ENCODE assay signal across 24 cellular contexts in genomic region chr2:211869134-211869533, GRCh38.
"Had no signal": no experiment of that assay in that cellular context is flagged by ENCODE, and none has a peak within 500 bp of the region (broad histone marks: within the 10 kb centered on the region; RNA-seq: fewer than 3 reads in every experiment).

No MANE protein-coding gene starts in this region.

- DNase-seq: activated CD4-positive, alpha-beta memory T cell treated with anti-CD3 and anti-CD28 coated beads, Interleukin-2, amount 10 ng/mL, durations not matched to agents 7 days and 5 days; activated CD4-positive, alpha-beta T cell treated with anti-CD3 and anti-CD28 coated beads, Interleukin-2, amount 10 ng/mL, durations not matched to agents 24 days and 14 days; activated CD4-positive, CD25-positive, alpha-beta regulatory T cell treated with anti-CD3 and anti-CD28 coated beads, Interleukin-2, amount 50 U/mL, for 72 hours; activated CD8-positive, alpha-beta memory T cell treated with anti-CD3 and anti-CD28 coated beads, Interleukin-2, amount 50 U/mL, for 48 hours; activated gamma-delta T cell; activated naive CD4-positive, alpha-beta T cell treated with anti-CD3 and anti-CD28 coated beads, Interleukin-2, amount 50 U/mL, for 16 hours; activated T-cell treated with anti-CD3 and anti-CD28 coated beads, Interleukin-2, amount 50 U/mL, for 24 hours; amniotic stem cell; brain microvascular endothelial cell; foreskin melanocyte; heart right ventricle; natural killer cell; occipital lobe; right cardiac atrium; stimulated activated CD4-positive, alpha-beta T cell treated with anti-CD3 and anti-CD28 coated beads, Interleukin-15, amount 100 ng/mL, for 24 hours; stimulated activated CD4-positive, alpha-beta T cell treated with anti-CD3 and anti-CD28 coated beads, Interleukin-2, amount 100 ng/mL, for 24 hours; stimulated activated naive CD4-positive, alpha-beta T cell; T1000; tibial artery; upper lobe of right lung had no signal

- H2AFZ ChIP-seq: neural progenitor cell had no signal

- H3K27me3 ChIP-seq: brain microvascular endothelial cell, esophagus muscularis mucosa, heart right ventricle, neural progenitor cell, suprapubic skin, tibial artery, upper lobe of right lung had no signal

- H3K4me2 ChIP-seq: neural progenitor cell had no signal

- ATAC-seq: heart right ventricle, natural killer cell, right cardiac atrium, upper lobe of right lung had no signal

- H3K36me3 ChIP-seq: brain microvascular endothelial cell, esophagus muscularis mucosa, heart right ventricle, neural progenitor cell, suprapubic skin, tibial artery, upper lobe of right lung had no signal

- H3K27ac ChIP-seq: brain microvascular endothelial cell, esophagus muscularis mucosa, heart right ventricle, neural progenitor cell, suprapubic skin, tibial artery, upper lobe of right lung had no signal

- H3K4me1 ChIP-seq: esophagus muscularis mucosa, heart right ventricle, neural progenitor cell, suprapubic skin, tibial artery, upper lobe of right lung had no signal

- H3K9me3 ChIP-seq: esophagus muscularis mucosa, heart right ventricle, suprapubic skin, tibial artery, upper lobe of right lung had no signal

- H3K9ac ChIP-seq: neural progenitor cell had no signal

- FAIRE-seq: astrocyte had no signal

- H3K4me3 ChIP-seq: esophagus muscularis mucosa, heart right ventricle, neural progenitor cell, suprapubic skin, tibial artery, upper lobe of right lung had no signal
